ENCODE assay signal across 15 cellular contexts in genomic region chr20:58010186-58010585, GRCh38.
DNase-seq lines count a peak whose midpoint lies in the region; ATAC-seq and TF ChIP-seq lines count a peak whose summit lies in the region.
"Had no signal": no experiment of that assay in that cellular context is flagged by ENCODE, and none has a peak within 500 bp of the region (broad histone marks: within the 10 kb centered on the region; RNA-seq: fewer than 3 reads in every experiment).

No MANE protein-coding gene starts in this region.

- intact Hi-C loops in mammary epithelial cell (cut with micrococcal nuclease) (no loop called here), MCF 10A (cut with micrococcal nuclease) (no loop called here), spleen (cut with DNase I; ENCODE audit: low total_unique reads) (no loop called here), vagina (cut with DNase I) (no loop called here), adrenal gland (cut with DNase I) (no loop called here)

- no peak overlapping the region for H3K4me3 ChIP-seq in mammary epithelial cell (replicated peaks in 1 of 3; ENCODE audit: insufficient read depth in 1 of 3, low read depth in 2 of 3, low read length in 3 of 3)
- no peak overlapping the region for H3K4me3 ChIP-seq in endodermal cell (ENCODE audit: low read length)
- H3K4me3 ChIP-seq in spleen = no peak overlapping the region
- H3K4me3 ChIP-seq in vagina = no peak overlapping the region
- H3K4me3 ChIP-seq in adrenal gland = no peak overlapping the region
- H3K4me3 ChIP-seq in tibial nerve = no peak overlapping the region
- H3K4me3 ChIP-seq: BLaER1 treated with 17β-estradiol and CSF1 and Interleukin-3, amounts not matched to agents 10 nM and 100 nM; GM23248 had no signal

- in situ Hi-C loops in mammary epithelial cell (cut with MboI; ENCODE audit: low sequenced_read_pairs in 2 of 2) = no loop called here

- POLR2A ChIA-PET in MCF 10A (lab: Yijun Ruan, JAX) = no interaction called here

- H3K27ac Mint-ChIP-seq in MCF 10A (ENCODE audit: low read depth, unreplicated experiment) (no peak overlapping the region), endodermal cell (no peak overlapping the region)
- H3K27ac Mint-ChIP-seq: CD4-positive, CD25-positive, alpha-beta regulatory T cell had no signal

- H3K4me1 Mint-ChIP-seq in MCF 10A (ENCODE audit: insufficient read depth, unreplicated experiment) (peaks cover 10% of the 10 kb centered on the region), endodermal cell (no peaks in the 10 kb centered on the region)

- H3K79me2 ChIP-seq in mammary epithelial cell (ENCODE audit: insufficient read depth, low read length) = no peaks in the 10 kb centered on the region

- H3K9ac ChIP-seq in mammary epithelial cell (ENCODE audit: insufficient read depth, low read length) (no peak overlapping the region), endodermal cell (ENCODE audit: extremely low read depth, low read length, poor library complexity, severe bottlenecking) (no peak overlapping the region)
- H3K9ac ChIP-seq: BLaER1 treated with 17β-estradiol and CSF1 and Interleukin-3, amounts not matched to agents 10 nM and 100 nM; GM23248 had no signal

- no peak for TF ChIP-seq CTCF in mammary epithelial cell (conservative IDR thresholded peaks at IDR 0.05 in 1 of 2, IDR thresholded peaks at IDR 0.05 in 1 of 2; ENCODE audit: extremely low read depth in 1 of 2, insufficient read depth in 1 of 2, low read depth in 1 of 2, low read length in 2 of 2)
- TF ChIP-seq CTCF in MCF 10A (IDR thresholded peaks at IDR 0.05; ENCODE audit: unreplicated experiment) = no peak
- TF ChIP-seq CTCF in endodermal cell (conservative IDR thresholded peaks at IDR 0.05) = no peak
- TF ChIP-seq CTCF in spleen (IDR thresholded peaks at IDR 0.05 in 8 of 11, conservative IDR thresholded peaks at IDR 0.05 in 3 of 11) = no peak
- TF ChIP-seq CTCF in vagina (IDR thresholded peaks at IDR 0.05) = no peak
- TF ChIP-seq CTCF in adrenal gland (IDR thresholded peaks at IDR 0.05) = no peak
- TF ChIP-seq CTCF in tibial nerve (IDR thresholded peaks at IDR 0.05) = no peak

- TF ChIP-seq POLR2A in spleen (IDR thresholded peaks at IDR 0.05) (no peak), vagina (IDR thresholded peaks at IDR 0.05) (no peak), adrenal gland (IDR thresholded peaks at IDR 0.05) (no peak), tibial nerve (IDR thresholded peaks at IDR 0.05) (no peak)

- no peaks in the 10 kb centered on the region for H4K20me1 ChIP-seq in mammary epithelial cell (ENCODE audit: insufficient read depth, low read length)
- H4K20me1 ChIP-seq: BLaER1 treated with 17β-estradiol and CSF1 and Interleukin-3, amounts not matched to agents 10 nM and 100 nM had no signal

- H3K36me3 Mint-ChIP-seq in MCF 10A (ENCODE audit: insufficient read depth, unreplicated experiment) = no peaks in the 10 kb centered on the region
- no peaks in the 10 kb centered on the region for H3K36me3 Mint-ChIP-seq in endodermal cell (ENCODE audit: low read depth)
- H3K36me3 Mint-ChIP-seq: CD4-positive, CD25-positive, alpha-beta regulatory T cell had no signal

- H2AFZ ChIP-seq in mammary epithelial cell (ENCODE audit: low read depth, low read length) = no peak overlapping the region
- H2AFZ ChIP-seq: GM23248 had no signal

- dilution Hi-C loops in mammary epithelial cell (cut with HindIII; ENCODE audit: low sequenced_read_pairs) = no loop called here

- H3K27me3 ChIP-seq in mammary epithelial cell (ENCODE audit: insufficient read depth, low read length) (no peaks in the 10 kb centered on the region), endodermal cell (ENCODE audit: control insufficient read depth, insufficient read depth, low read length, poor library complexity, severe bottlenecking) (no peaks in the 10 kb centered on the region), spleen (replicated peaks in 1 of 7) (peaks cover 0 to 12% (median 0%) of the 10 kb centered on the region in 7 donors), vagina (no peaks in the 10 kb centered on the region), adrenal gland (no peaks in the 10 kb centered on the region), tibial nerve (no peaks in the 10 kb centered on the region)
- H3K27me3 ChIP-seq: BLaER1 treated with 17β-estradiol and CSF1 and Interleukin-3, amounts not matched to agents 10 nM and 100 nM had no signal

- no peak for DNase-seq in mammary epithelial cell
- DNase-seq in MCF 10A (ENCODE audit: unreplicated experiment) = no peak
- DNase-seq in endodermal cell = peak; percentile 31
- peak; percentile 56 for DNase-seq in spleen
- peak in 1 of 2 donors; percentile 75 for DNase-seq in vagina (ENCODE audit: extremely low spot score in 2 of 2)
- DNase-seq in adrenal gland = no peak
- DNase-seq in tibial nerve (ENCODE audit: low spot score in 2 of 2) = no peak
- DNase-seq: 8988T; ACHN; CD4-positive, CD25-positive, alpha-beta regulatory T cell; DMS53; GF-D8; GM23248 had no signal

- peak overlapping the region; percentile 7 for H3K4me2 ChIP-seq in mammary epithelial cell (ENCODE audit: insufficient read depth, low read depth, low read length)
- H3K4me2 ChIP-seq: BLaER1 treated with 17β-estradiol and CSF1 and Interleukin-3, amounts not matched to agents 10 nM and 100 nM had no signal

- no peaks in the 10 kb centered on the region for H3K9me3 ChIP-seq in mammary epithelial cell (replicated peaks; ENCODE audit: insufficient read depth, low read length)
- H3K9me3 ChIP-seq in endodermal cell (ENCODE audit: control insufficient read depth, low read length) = peaks cover 3% of the 10 kb centered on the region
- no peaks in the 10 kb centered on the region for H3K9me3 ChIP-seq in spleen
- H3K9me3 ChIP-seq in vagina = no peaks in the 10 kb centered on the region
- no peaks in the 10 kb centered on the region for H3K9me3 ChIP-seq in adrenal gland (replicated peaks in 1 of 3)
- no peaks in the 10 kb centered on the region for H3K9me3 ChIP-seq in tibial nerve
- H3K9me3 ChIP-seq: BLaER1 treated with 17β-estradiol and CSF1 and Interleukin-3, amounts not matched to agents 10 nM and 100 nM had no signal

- no peak for TF ChIP-seq EP300 in tibial nerve (IDR thresholded peaks at IDR 0.05)

- H3K4me1 ChIP-seq in mammary epithelial cell (ENCODE audit: insufficient read depth, low read length) (peaks cover 17% of the 10 kb centered on the region), endodermal cell (ENCODE audit: control insufficient read depth, insufficient read depth, low read length) (no peaks in the 10 kb centered on the region), spleen (no peaks in the 10 kb centered on the region), vagina (peaks cover 54% of the 10 kb centered on the region), adrenal gland (replicated peaks in 1 of 2) (no peaks in the 10 kb centered on the region), tibial nerve (peaks cover 0 to 20% (median 0%) of the 10 kb centered on the region in 4 donors)

- peaks cover 8% of the 10 kb centered on the region for H3K27me3 Mint-ChIP-seq in MCF 10A (ENCODE audit: insufficient read depth, unreplicated experiment)
- H3K27me3 Mint-ChIP-seq in endodermal cell (ENCODE audit: insufficient read depth) = no peaks in the 10 kb centered on the region

- CTCF ChIA-PET in mammary epithelial cell (lab: Charles Lee; ENCODE audit: low non-redundant PET) = no interaction called here
- CTCF ChIA-PET in MCF 10A (lab: Yijun Ruan, JAX) = no interaction called here

- H3K9me3 Mint-ChIP-seq in MCF 10A (ENCODE audit: unreplicated experiment) (no peaks in the 10 kb centered on the region), endodermal cell (no peaks in the 10 kb centered on the region)

- H3K27ac ChIP-seq in mammary epithelial cell (ENCODE audit: insufficient read depth, low read depth, low read length) = no peak overlapping the region
- no peak overlapping the region for H3K27ac ChIP-seq in endodermal cell (ENCODE audit: low read depth, low read length)
- no peak overlapping the region for H3K27ac ChIP-seq in spleen
- H3K27ac ChIP-seq in vagina = peak overlapping the region; percentile 81
- H3K27ac ChIP-seq in adrenal gland = no peak overlapping the region
- H3K27ac ChIP-seq in tibial nerve = no peak overlapping the region
- H3K27ac ChIP-seq: BLaER1 treated with 17β-estradiol and CSF1 and Interleukin-3, amounts not matched to agents 10 nM and 100 nM; GM23248 had no signal

- ATAC-seq in HG03139 (IDR thresholded peaks at IDR 0.05; ENCODE audit: unreplicated experiment) = no peak

- no peak overlapping the region for H3K4me3 Mint-ChIP-seq in MCF 10A (ENCODE audit: unreplicated experiment)
- H3K4me3 Mint-ChIP-seq in endodermal cell = no peak overlapping the region
- H3K4me3 Mint-ChIP-seq: CD4-positive, CD25-positive, alpha-beta regulatory T cell had no signal

- H3K36me3 ChIP-seq in mammary epithelial cell (ENCODE audit: insufficient read depth, low read length) (no peaks in the 10 kb centered on the region), endodermal cell (ENCODE audit: control insufficient read depth, insufficient read depth, low read length) (no peaks in the 10 kb centered on the region), spleen (no peaks in the 10 kb centered on the region), vagina (no peaks in the 10 kb centered on the region), adrenal gland (replicated peaks in 1 of 2) (no peaks in the 10 kb centered on the region), tibial nerve (no peaks in the 10 kb centered on the region)
- H3K36me3 ChIP-seq: BLaER1 treated with 17β-estradiol and CSF1 and Interleukin-3, amounts not matched to agents 10 nM and 100 nM had no signal

- BruUV-seq in mammary epithelial cell (replicated peaks; lab: Mats Ljungman, UMichigan) = no TSS peak
- BruUV-seq in MCF 10A (replicated peaks; lab: Mats Ljungman, UMichigan) = no TSS peak

- 83% methylated on average over 7 of the region's 7 CpGs for WGBS in mammary epithelial cell (ENCODE audit: low coverage, missing lambda C conversion rate)
- 93 to 97% methylated on average over 5 to 7 of the region's 7 CpGs for WGBS in endodermal cell (ENCODE audit: insufficient coverage in 1 of 2, insufficient read length in 1 of 2), 2 experiments
- 83 to 94% (median 88%) methylated on average over 5 to 7 of the region's 7 CpGs for WGBS in spleen, 5 donors
- 82 to 88% (median 85%) methylated on average over 7 of the region's 7 CpGs for WGBS in adrenal gland, 4 donors
- 90% methylated on average over 7 of the region's 7 CpGs for WGBS in tibial nerve, 2 donors

Comparison
In these comparisons a context has a peak if more than half of its experiments do, and no peak if none do; other contexts are left out.
1. DNase-seq: peak in endodermal cell (single experiment) and spleen (single experiment); none in mammary epithelial cell (single experiment), MCF 10A (single experiment), adrenal gland (0 of 7) and tibial nerve (0 of 2).